ENCODE assay signal across 8 cellular contexts in the genomic region with DNA sequence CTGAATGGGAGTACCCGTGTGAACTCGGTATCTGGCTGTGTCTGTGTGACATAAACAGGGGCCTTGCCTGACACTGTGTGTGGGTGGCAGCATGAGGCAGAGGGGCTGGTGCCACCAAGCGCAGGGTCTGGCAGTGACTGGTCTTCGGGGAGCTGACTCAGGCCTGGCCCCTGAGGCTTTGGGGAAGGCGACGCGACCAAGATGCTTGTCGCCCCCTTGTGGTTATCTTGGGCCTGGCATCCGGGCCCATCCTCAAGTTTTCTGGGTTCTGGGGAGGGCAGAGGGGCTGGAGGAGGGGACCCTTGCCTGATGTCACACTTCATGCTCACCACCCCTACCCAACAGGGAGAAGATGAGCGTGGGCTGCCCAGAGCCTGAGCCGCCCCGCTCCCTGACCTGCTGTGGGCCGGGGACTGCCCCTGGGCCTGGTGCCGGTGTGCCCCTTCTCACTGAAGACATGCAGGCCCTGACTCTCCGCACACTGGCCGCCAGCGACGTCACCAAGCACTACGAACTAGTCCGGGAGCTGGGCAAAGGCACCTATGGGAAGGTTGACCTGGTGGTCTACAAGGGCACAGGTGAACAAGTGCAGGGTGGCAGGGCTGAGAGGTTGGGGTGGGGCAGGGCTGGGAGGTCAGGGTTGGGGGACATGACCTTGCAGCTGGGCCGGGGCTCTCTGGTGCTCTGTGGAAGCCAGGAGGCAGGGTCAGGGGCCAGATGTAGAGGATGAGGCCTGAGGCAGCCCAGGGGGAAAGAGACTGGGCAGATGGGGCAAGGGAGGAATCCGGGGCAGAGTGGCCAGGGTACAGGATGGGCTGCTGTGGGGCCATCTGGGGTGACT. TPM values are rescaled to one million over a fixed set of nuclear protein-coding genes. Genes with fewer than 3 reads are reported as not detected.
DNase-seq lines count a peak whose midpoint lies in the region; ATAC-seq and TF ChIP-seq lines count a peak whose summit lies in the region.

No MANE protein-coding gene starts in this region.

- peaks cover 2% of the 10 kb centered on the region for H3K36me3 Mint-ChIP-seq in activated CD4-positive, alpha-beta T cell treated with anti-CD3 and anti-CD28 coated beads, Interleukin-2, amount 10 ng/mL, durations not matched to agents 24 days and 14 days (ENCODE audit: low read depth)
- H3K36me3 Mint-ChIP-seq in chondrocyte (ENCODE audit: low read depth), result no peaks in the 10 kb centered on the region
- H3K36me3 Mint-ChIP-seq in memory B cell, result no peaks in the 10 kb centered on the region

- no peaks in the 10 kb centered on the region for H3K27me3 Mint-ChIP-seq in activated CD4-positive, alpha-beta T cell treated with anti-CD3 and anti-CD28 coated beads, Interleukin-2, amount 10 ng/mL, durations not matched to agents 24 days and 14 days
- peaks cover 3% of the 10 kb centered on the region for H3K27me3 Mint-ChIP-seq in chondrocyte (ENCODE audit: low read depth)
- H3K27me3 Mint-ChIP-seq in memory B cell, result peaks cover 3% of the 10 kb centered on the region

- peak overlapping the region; percentile 48 for H3K27ac Mint-ChIP-seq in activated CD4-positive, alpha-beta T cell treated with anti-CD3 and anti-CD28 coated beads, Interleukin-2, amount 10 ng/mL, durations not matched to agents 24 days and 14 days
- H3K27ac Mint-ChIP-seq in chondrocyte (ENCODE audit: unreplicated experiment) (no peak overlapping the region), memory B cell (no peak overlapping the region)

- intact Hi-C loops in activated CD4-positive, alpha-beta T cell treated with anti-CD3 and anti-CD28 coated beads, Interleukin-2, amount 10 ng/mL, durations not matched to agents 24 days and 14 days (cut with micrococcal nuclease), result loop anchor here (1.0 kb wide), 1 partner anchor 40 kb away; no protein-coding TSS in a partner anchor

- ATAC-seq in memory B cell (ENCODE audit: low read depth) (peak; percentile 72), HG03175 (IDR thresholded peaks at IDR 0.05; ENCODE audit: unreplicated experiment) (no peak)

- no peak overlapping the region for H3K4me3 Mint-ChIP-seq in activated CD4-positive, alpha-beta T cell treated with anti-CD3 and anti-CD28 coated beads, Interleukin-2, amount 10 ng/mL, durations not matched to agents 24 days and 14 days
- H3K4me3 Mint-ChIP-seq in chondrocyte (ENCODE audit: unreplicated experiment) (no peak overlapping the region), memory B cell (no peak overlapping the region)

- H3K4me1 Mint-ChIP-seq in activated CD4-positive, alpha-beta T cell treated with anti-CD3 and anti-CD28 coated beads, Interleukin-2, amount 10 ng/mL, durations not matched to agents 24 days and 14 days, result peaks cover 6% of the 10 kb centered on the region
- H3K4me1 Mint-ChIP-seq in chondrocyte (ENCODE audit: low read depth) (peaks cover 3% of the 10 kb centered on the region), memory B cell (peaks cover 3% of the 10 kb centered on the region)

- H3K9me3 Mint-ChIP-seq in activated CD4-positive, alpha-beta T cell treated with anti-CD3 and anti-CD28 coated beads, Interleukin-2, amount 10 ng/mL, durations not matched to agents 24 days and 14 days, result no peaks in the 10 kb centered on the region
- H3K9me3 Mint-ChIP-seq in chondrocyte (ENCODE audit: low read depth), result no peaks in the 10 kb centered on the region
- no peaks in the 10 kb centered on the region for H3K9me3 Mint-ChIP-seq in memory B cell

- DNase-seq in GDM1 (lab: John Stamatoyannopoulos, UW) (peak; percentile 30), M059J (ENCODE audit: low read depth) (peak; percentile 46), chondrocyte (ENCODE audit: low spot score) (peak; percentile 89), memory B cell (ENCODE audit: low spot score in 2 of 2) (peak; percentile 69 to 81), NCI-H128 (lab: John Stamatoyannopoulos, UW; ENCODE audit: unreplicated experiment) (no peak)
- DNase-seq in activated CD4-positive, alpha-beta T cell treated with anti-CD3 and anti-CD28 coated beads, Interleukin-2, amount 10 ng/mL, durations not matched to agents 24 days and 14 days, result peak; percentile 92
- DNase-seq in stimulated activated CD8-positive, alpha-beta memory T cell treated with anti-CD3 and anti-CD28 coated beads, Interleukin-2, amount 100 ng/mL, for 1 hour (ENCODE audit: low read depth in 2 of 2), result peak; percentile 54 to 57

- TF ChIP-seq CTCF in chondrocyte (IDR thresholded peaks at IDR 0.05), result peak; percentile 93

RNA-seq across cellular contexts. Expression of a gene that starts 24.9 kb away (rescaled TPM):
- total RNA-seq in M059J (2014; rRNA removed; shearing (Covaris generic)), result 0.07 TPM in 1 of 2 replicates, not detected in the other
- total RNA-seq in activated CD4-positive, alpha-beta T cell treated with anti-CD3 and anti-CD28 coated beads, Interleukin-2, amount 10 ng/mL, durations not matched to agents 24 days and 14 days, result 0.85 and 1.5 TPM in 2 replicates
- total RNA-seq in chondrocyte, result 1.5 to 2.8 TPM (median 1.7 TPM) in 3 replicates

RNA-seq across cellular contexts. Expression of a gene that starts 46.0 kb away (rescaled TPM):
- total RNA-seq in M059J (2014; rRNA removed; shearing (Covaris generic)), result 0.07 and 0.42 TPM in 2 replicates
- total RNA-seq in activated CD4-positive, alpha-beta T cell treated with anti-CD3 and anti-CD28 coated beads, Interleukin-2, amount 10 ng/mL, durations not matched to agents 24 days and 14 days, result 3.0 and 3.2 TPM in 2 replicates
- 1.9 to 4.6 TPM (median 3.4 TPM) in 3 replicates for total RNA-seq in chondrocyte
